ENCODE assay signal across 12 cellular contexts in the genomic region with DNA sequence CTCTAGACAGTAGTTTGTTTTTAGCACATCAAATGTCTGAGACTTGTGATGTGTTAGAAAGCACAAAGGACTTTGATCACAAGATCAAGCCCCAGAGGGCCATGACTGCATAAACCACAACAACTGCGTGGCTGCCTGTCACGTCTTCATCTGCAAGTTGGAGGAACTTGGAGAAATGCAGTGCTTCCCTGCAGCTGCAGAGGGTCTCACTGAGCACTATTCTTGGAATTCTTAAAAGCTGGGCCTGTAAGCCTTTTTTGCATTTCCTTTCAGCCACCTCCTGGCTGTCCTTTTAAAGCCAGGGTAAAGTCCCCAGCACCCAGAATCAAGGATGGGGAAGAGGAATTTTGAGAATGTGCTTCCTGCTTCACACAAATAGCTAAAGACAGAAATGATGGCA.
A peak's percentile ranks its signal among the peaks of the same experiment; 100 is the strongest.
DNase-seq lines count a peak whose midpoint lies in the region; ATAC-seq and TF ChIP-seq lines count a peak whose summit lies in the region.
"Had no signal": no experiment of that assay in that cellular context is flagged by ENCODE, and none has a peak within 500 bp of the region (broad histone marks: within the 10 kb centered on the region; RNA-seq: fewer than 3 reads in every experiment).

No MANE protein-coding gene starts in this region.

- no peak overlapping the region for H3K23ac ChIP-seq in H9 (ENCODE audit: insufficient read length, low read depth, low read length)

- POLR2A ChIA-PET in WTC11 (lab: Charles Lee) = interaction anchor here (0.6 kb wide), 1 partner anchor 261 kb away, joined by 3 read pairs; no protein-coding TSS in a partner anchor

- TF ChIP-seq POLR2A in tibial nerve (IDR thresholded peaks at IDR 0.05) = no peak

- H2BK20ac ChIP-seq in H9 (ENCODE audit: low read depth, low read length, poor library complexity, severe bottlenecking) = no peak overlapping the region

- no peak overlapping the region for H2AFZ ChIP-seq in H9 (ENCODE audit: low read length)

- H3K36me3 ChIP-seq in BLaER1 treated with 17β-estradiol and CSF1 and Interleukin-3, amounts not matched to agents 10 nM and 100 nM = no peaks in the 10 kb centered on the region
- H3K36me3 ChIP-seq in iPS-20b (ENCODE audit: insufficient read depth, low read depth, low read length) (no peaks in the 10 kb centered on the region), tibial nerve (no peaks in the 10 kb centered on the region)

- H4K91ac ChIP-seq in H9 (ENCODE audit: insufficient read length, low read depth, low read length) = no peak overlapping the region

- H3K4me3 ChIP-seq in BLaER1 treated with 17β-estradiol and CSF1 and Interleukin-3, amounts not matched to agents 10 nM and 100 nM = no peak overlapping the region; a peak in 2 of 20 replicates
- H3K4me3 ChIP-seq in iPS-20b (ENCODE audit: low read length) = peak overlapping the region; percentile 21; the same call in 1 of the 2 replicates
- no peak overlapping the region for H3K4me3 ChIP-seq in tibial nerve

- no peak overlapping the region for H2BK5ac ChIP-seq in H9 (ENCODE audit: insufficient read length, low read length)

- no peaks in the 10 kb centered on the region for H3K23me2 ChIP-seq in H9 (ENCODE audit: insufficient read length, low read depth, low read length, poor library complexity, severe bottlenecking)

- H3K27ac Mint-ChIP-seq in H9 (peak overlapping the region; percentile 72 to 88 (median 75); a peak in 4 of 7 replicates), WTC11 (peak overlapping the region; percentile 70), HFFc6 (no peak overlapping the region)
- H3K27ac Mint-ChIP-seq: activated naive CD8-positive, alpha-beta T cell had no signal

- peak; percentile 97 for ATAC-seq in WTC11

- no peaks in the 10 kb centered on the region for H4K20me1 ChIP-seq in BLaER1 treated with 17β-estradiol and CSF1 and Interleukin-3, amounts not matched to agents 10 nM and 100 nM
- no peaks in the 10 kb centered on the region for H4K20me1 ChIP-seq in H9 (ENCODE audit: control insufficient read depth, insufficient read depth, insufficient read length)

- H3K4me1 Mint-ChIP-seq in H9 (peaks cover 47 to 49% of the 10 kb centered on the region in 2 experiments), WTC11 (peaks cover 53% of the 10 kb centered on the region), HFFc6 (ENCODE audit: low read depth) (no peaks in the 10 kb centered on the region)

- H2BK12ac ChIP-seq in H9 (ENCODE audit: insufficient read length, low read depth, low read length) = no peak overlapping the region

- no peak overlapping the region for H3K18ac ChIP-seq in H9 (ENCODE audit: insufficient read length, low read depth, low read length)

- DNase-seq in H9 (peak; percentile 79), WTC11 (ENCODE audit: low spot score) (peak; percentile 40), HFFc6 (no peak), tibial nerve (ENCODE audit: low spot score in 2 of 2) (no peak), NCI-H1048 (lab: John Stamatoyannopoulos, UW) (no peak), NCI-H2029 treated with DMSO at 0.1 percent for 48 hours (lab: John Stamatoyannopoulos, UW) (no peak)
- DNase-seq: activated CD4-positive, CD25-positive, alpha-beta regulatory T cell treated with anti-CD3 and anti-CD28 coated beads, Interleukin-2, amount 50 U/mL, for 72 hours; Karpas-422; stimulated activated CD4-positive, alpha-beta T cell treated with anti-CD3 and anti-CD28 coated beads, Interleukin-4, amount 100 ng/mL, for 4 hours had no signal

- no peak overlapping the region for H3K56ac ChIP-seq in H9 (ENCODE audit: insufficient read length, low read depth, low read length)

- H3K9me3 Mint-ChIP-seq in H9 = peaks cover 11 to 12% of the 10 kb centered on the region in 2 experiments
- peaks cover 12% of the 10 kb centered on the region for H3K9me3 Mint-ChIP-seq in WTC11
- peaks cover 36% of the 10 kb centered on the region for H3K9me3 Mint-ChIP-seq in HFFc6

- no peak overlapping the region for H2BK15ac ChIP-seq in H9 (ENCODE audit: low read depth, low read length)

- H3K9ac ChIP-seq in BLaER1 treated with 17β-estradiol and CSF1 and Interleukin-3, amounts not matched to agents 10 nM and 100 nM = peak overlapping the region in 8 of 11 experiments; percentile 1 to 65 (median 54); a peak in 9 of 22 replicates
- H3K9ac ChIP-seq in H9 (ENCODE audit: extremely low read depth, insufficient read length, low read length) = no peak overlapping the region
- peak overlapping the region; percentile 65; the same call in 1 of the 2 replicates for H3K9ac ChIP-seq in iPS-20b (ENCODE audit: low read depth, low read length)

- no peak overlapping the region for H3T11ph ChIP-seq in H9 (ENCODE audit: low read length)

- no peaks in the 10 kb centered on the region for H3K27me3 ChIP-seq in BLaER1 treated with 17β-estradiol and CSF1 and Interleukin-3, amounts not matched to agents 10 nM and 100 nM
- H3K27me3 ChIP-seq in H9 (ENCODE audit: insufficient read depth, low read length) (no peaks in the 10 kb centered on the region), iPS-20b (ENCODE audit: insufficient read depth, low read length) (no peaks in the 10 kb centered on the region), tibial nerve (no peaks in the 10 kb centered on the region)

- peaks cover 37 to 78% (median 67%) of the 10 kb centered on the region in 10 experiments for H3K4me1 ChIP-seq in BLaER1 treated with 17β-estradiol and CSF1 and Interleukin-3, amounts not matched to agents 10 nM and 100 nM
- H3K4me1 ChIP-seq in H9 (ENCODE audit: insufficient read depth, low read length) = peaks cover 18% of the 10 kb centered on the region; the same call in 1 of the 2 replicates
- peaks cover 22% of the 10 kb centered on the region for H3K4me1 ChIP-seq in iPS-20b (ENCODE audit: insufficient read depth, low read length)
- peaks cover 0 to 25% (median 3%) of the 10 kb centered on the region in 4 donors for H3K4me1 ChIP-seq in tibial nerve

- no peak overlapping the region for H4K5ac ChIP-seq in H9 (ENCODE audit: insufficient read length, low read depth, low read length)

- H3K79me1 ChIP-seq in H9 (ENCODE audit: insufficient read depth, low read depth, low read length, poor library complexity, severe bottlenecking) = no peaks in the 10 kb centered on the region

- CTCF ChIA-PET in WTC11 (lab: Charles Lee) = interaction anchor here (0.6 to 1.5 kb wide), 7 partner anchors 10 to 181 kb away, joined by 3 to 6 read pairs (median 3); no protein-coding TSS in a partner anchor

- H4K8ac ChIP-seq in H9 (replicated peaks; ENCODE audit: insufficient read length, low read depth, low read length) = no peak overlapping the region

- H3K4ac ChIP-seq in H9 (ENCODE audit: low read depth, low read length) = no peak overlapping the region

- H3K14ac ChIP-seq in H9 (ENCODE audit: insufficient read depth, low read length) = no peak overlapping the region

- H3K27me3 Mint-ChIP-seq in H9 (ENCODE audit: low read depth) (no peaks in the 10 kb centered on the region), WTC11 (ENCODE audit: low read depth) (no peaks in the 10 kb centered on the region), HFFc6 (ENCODE audit: insufficient read depth) (no peaks in the 10 kb centered on the region)
- H3K27me3 Mint-ChIP-seq: activated naive CD8-positive, alpha-beta T cell had no signal

- TF ChIP-seq CTCF in H9 (conservative IDR thresholded peaks at IDR 0.05) (peak; percentile 53; the same call in 2 of the 3 replicates), WTC11 (IDR thresholded peaks at IDR 0.05) (no peak), HFFc6 (IDR thresholded peaks at IDR 0.05) (no peak), tibial nerve (IDR thresholded peaks at IDR 0.05) (no peak)

- no peaks in the 10 kb centered on the region for H3K79me2 ChIP-seq in H9 (ENCODE audit: insufficient read depth, low read length)

- H2BK120ac ChIP-seq in H9 (ENCODE audit: low read depth, low read length, poor library complexity, severe bottlenecking) = no peak overlapping the region

- H3K36me3 Mint-ChIP-seq in H9 (ENCODE audit: insufficient read depth in 1 of 3, low read depth in 3 of 3) = peaks cover 8 to 13% (median 12%) of the 10 kb centered on the region in 3 experiments
- H3K36me3 Mint-ChIP-seq in WTC11 = peaks cover 12% of the 10 kb centered on the region
- H3K36me3 Mint-ChIP-seq in HFFc6 (ENCODE audit: low read depth) = peaks cover 3% of the 10 kb centered on the region; the same call in 1 of the 2 replicates

- no peak overlapping the region for H3K4me3 Mint-ChIP-seq in H9
- H3K4me3 Mint-ChIP-seq in WTC11 = no peak overlapping the region
- no peak overlapping the region for H3K4me3 Mint-ChIP-seq in HFFc6
- H3K4me3 Mint-ChIP-seq: activated naive CD8-positive, alpha-beta T cell had no signal

- H3K27ac ChIP-seq in BLaER1 treated with 17β-estradiol and CSF1 and Interleukin-3, amounts not matched to agents 10 nM and 100 nM = peak overlapping the region in 9 of 11 experiments; percentile 35 to 77 (median 53); a peak in 16 of 22 replicates
- H3K27ac ChIP-seq in H9 (ENCODE audit: insufficient read length, low read depth, low read length) = peak overlapping the region; percentile 84
- H3K27ac ChIP-seq in iPS-20b (ENCODE audit: low read length) = peak overlapping the region; percentile 83
- no peak overlapping the region for H3K27ac ChIP-seq in tibial nerve

- H3K4me2 ChIP-seq in BLaER1 treated with 17β-estradiol and CSF1 and Interleukin-3, amounts not matched to agents 10 nM and 100 nM = peak overlapping the region; percentile 59 to 92 (median 78)
- H3K4me2 ChIP-seq in H9 (ENCODE audit: insufficient read depth, insufficient read length, low read length) = no peak overlapping the region

- no peak overlapping the region for H2AK5ac ChIP-seq in H9 (ENCODE audit: insufficient read length, low read length)

- TF ChIP-seq EP300 in tibial nerve (IDR thresholded peaks at IDR 0.05) = no peak

- no CpG with 5 or more reads among the region's 2 CpGs for WGBS in H9 (ENCODE audit: extremely low coverage, insufficient read length, low lambda C conversion rate)
- WGBS in tibial nerve, 2 donors = 54 to 81% methylated on average over 2 of the region's 2 CpGs

- H3K9me3 ChIP-seq in BLaER1 treated with 17β-estradiol and CSF1 and Interleukin-3, amounts not matched to agents 10 nM and 100 nM (replicated peaks in 1 of 11) = peaks cover 10 to 27% (median 11%) of the 10 kb centered on the region in 11 experiments; a peak in 21 of 22 replicates
- H3K9me3 ChIP-seq in H9 (ENCODE audit: control insufficient read depth, low read depth, low read length) (no peaks in the 10 kb centered on the region), iPS-20b (ENCODE audit: insufficient read depth, low read depth, low read length) (peaks cover 9% of the 10 kb centered on the region), tibial nerve (peaks cover 0 to 5% (median 0%) of the 10 kb centered on the region in 4 donors)

TF ChIP-seq in WTC11, 78 proteins besides CTCF, POLR2A, EP300 and RAD21 (continues in another document):
- TF ChIP-seq ETV6 (CRISPR knock-in tag; IDR thresholded peaks at IDR 0.05) = 0 out of 2 replicates have a peak, but pooled peaks have one; percentile 23
- TF ChIP-seq TEAD1 (CRISPR knock-in tag; IDR thresholded peaks at IDR 0.05) = peak; percentile 52; the same call in 1 of the 2 replicates
- TF ChIP-seq ELF4 (CRISPR knock-in tag; IDR thresholded peaks at IDR 0.05; ENCODE audit: low read depth) = no peak

Comparison
In these comparisons a context has a peak if more than half of its experiments do, and no peak if none do; other contexts are left out.
1. H3K27ac ChIP-seq: peak in BLaER1 treated with 17β-estradiol and CSF1 and Interleukin-3, amounts not matched to agents 10 nM and 100 nM (9 of 11), H9 (single experiment) and iPS-20b (single experiment); none in tibial nerve (0 of 4).
2. DNase-seq: peak in H9 (single experiment) and WTC11 (single experiment); none in HFFc6 (single experiment), tibial nerve (0 of 2), NCI-H1048 (single experiment) and NCI-H2029 treated with DMSO at 0.1 percent for 48 hours (single experiment).